ENCODE assay signal across 8 cellular contexts in the genomic region with DNA sequence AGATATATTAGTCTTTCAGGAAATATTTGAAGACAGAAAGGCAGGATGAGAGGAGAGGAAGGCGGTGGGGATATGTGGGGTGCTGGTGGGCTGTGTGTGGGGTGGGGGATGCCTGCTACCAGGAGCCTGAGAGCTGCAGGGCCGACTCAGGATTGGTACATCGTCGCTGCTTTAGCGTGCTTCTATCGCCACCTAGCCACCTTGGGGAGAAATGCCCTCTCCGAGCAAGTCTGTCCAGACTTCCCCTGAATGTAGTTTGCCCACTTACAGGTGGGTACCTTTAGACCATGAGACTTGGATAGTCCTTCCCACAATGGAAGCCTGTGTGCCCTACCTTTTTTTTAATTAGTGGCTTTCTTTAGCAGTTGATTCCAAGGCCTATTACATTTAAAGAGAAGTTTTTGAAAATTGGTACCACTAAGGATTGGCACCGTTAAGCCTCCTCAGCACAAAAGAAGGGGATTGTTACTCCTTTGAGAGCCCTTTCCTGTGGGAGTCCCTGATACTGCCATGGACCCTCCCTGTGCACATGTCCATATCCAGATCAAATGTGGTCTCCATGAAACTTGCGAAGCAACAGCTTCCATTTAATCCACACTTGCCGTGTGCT.
DNase-seq lines count a peak whose midpoint lies in the region; ATAC-seq lines count a peak whose summit lies in the region.

No MANE protein-coding gene starts in this region.

- POLR2A ChIA-PET in naive thymus-derived CD8-positive, alpha-beta T cell (lab: Charles Lee) = no interaction called here

- H3K9me3 Mint-ChIP-seq in naive thymus-derived CD8-positive, alpha-beta T cell = no peaks in the 10 kb centered on the region
- H3K9me3 Mint-ChIP-seq in stimulated activated naive CD8-positive, alpha-beta T cell treated with anti-CD3 and anti-CD28 coated beads, Interleukin-15, amount 100 ng/mL, for 72 hours = no peaks in the 10 kb centered on the region

- H3K4me1 Mint-ChIP-seq in naive thymus-derived CD8-positive, alpha-beta T cell = peaks cover 0 to 2% (median 0%) of the 10 kb centered on the region in 4 donors
- no peaks in the 10 kb centered on the region for H3K4me1 Mint-ChIP-seq in stimulated activated naive CD8-positive, alpha-beta T cell treated with anti-CD3 and anti-CD28 coated beads, Interleukin-15, amount 100 ng/mL, for 72 hours

- H3K36me3 Mint-ChIP-seq in naive thymus-derived CD8-positive, alpha-beta T cell = no peaks in the 10 kb centered on the region

- peak; percentile 72 for DNase-seq in AG20443 (ENCODE audit: low spot score)
- DNase-seq in NOMO-1 (lab: John Stamatoyannopoulos, UW; ENCODE audit: unreplicated experiment in 2 of 2) = peak; percentile 47 to 53
- DNase-seq in activated CD8-positive, alpha-beta memory T cell treated with anti-CD3 and anti-CD28 coated beads, Interleukin-2, amount 50 U/mL, for 4 hours = peak; percentile 55
- peak; percentile 28 to 80 (median 58) for DNase-seq in naive thymus-derived CD8-positive, alpha-beta T cell
- DNase-seq in stimulated activated naive CD8-positive, alpha-beta T cell treated with anti-CD3 and anti-CD28 coated beads, Interleukin-15, amount 100 ng/mL, for 72 hours = peak; percentile 48 to 50

- ATAC-seq in GM18909 (IDR thresholded peaks at IDR 0.05; ENCODE audit: poor library complexity, unreplicated experiment) = peak; percentile 77
- ATAC-seq in HG03565 (IDR thresholded peaks at IDR 0.05; ENCODE audit: unreplicated experiment) = peak; percentile 79
- ATAC-seq in esophagus mucosa = peak; percentile 61
- peak; percentile 78 to 92 for ATAC-seq in naive thymus-derived CD8-positive, alpha-beta T cell
- ATAC-seq in stimulated activated naive CD8-positive, alpha-beta T cell treated with anti-CD3 and anti-CD28 coated beads, Interleukin-15, amount 100 ng/mL, for 72 hours = peak; percentile 85

- no peak overlapping the region for H3K4me3 Mint-ChIP-seq in naive thymus-derived CD8-positive, alpha-beta T cell
- no peak overlapping the region for H3K4me3 Mint-ChIP-seq in stimulated activated naive CD8-positive, alpha-beta T cell treated with anti-CD3 and anti-CD28 coated beads, Interleukin-15, amount 100 ng/mL, for 72 hours

- peaks cover 9 to 42% (median 22%) of the 10 kb centered on the region in 5 donors for H3K27me3 Mint-ChIP-seq in naive thymus-derived CD8-positive, alpha-beta T cell
- peaks cover 31% of the 10 kb centered on the region for H3K27me3 Mint-ChIP-seq in stimulated activated naive CD8-positive, alpha-beta T cell treated with anti-CD3 and anti-CD28 coated beads, Interleukin-15, amount 100 ng/mL, for 72 hours

- no peak overlapping the region for H3K27ac Mint-ChIP-seq in naive thymus-derived CD8-positive, alpha-beta T cell
- H3K27ac Mint-ChIP-seq in stimulated activated naive CD8-positive, alpha-beta T cell treated with anti-CD3 and anti-CD28 coated beads, Interleukin-15, amount 100 ng/mL, for 72 hours = no peak overlapping the region

Comparison
In these comparisons a context has a peak if more than half of its experiments do, and no peak if none do; other contexts are left out.
1. Peak in every context shown above with its lines: DNase-seq and ATAC-seq.